In the genomic region with DNA sequence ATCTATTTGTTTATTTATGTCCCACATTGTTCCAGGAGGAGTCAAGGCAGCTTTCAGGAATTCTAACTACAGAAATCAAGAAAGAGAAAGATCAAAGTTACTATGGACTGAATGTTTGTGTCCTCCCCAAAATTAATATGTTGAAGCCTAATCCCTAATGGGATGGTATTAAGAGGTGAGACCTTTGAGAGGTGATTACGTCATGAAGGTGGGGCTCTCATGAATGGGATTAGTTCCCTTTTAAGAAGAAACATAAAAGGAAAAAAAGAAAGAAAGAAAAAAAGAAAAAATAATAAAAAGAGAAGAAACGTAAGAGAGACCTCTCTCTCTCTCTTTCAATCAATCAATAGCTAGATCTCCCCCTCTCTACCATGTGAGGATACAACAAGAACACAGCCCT, we compare ENCODE assay signal across 35 cellular contexts.
"Had no signal": no experiment of that assay in that cellular context is flagged by ENCODE, and none has a peak within 500 bp of the region (broad histone marks: within the 10 kb centered on the region; RNA-seq: fewer than 3 reads in every experiment).

No MANE protein-coding gene starts in this region.

- H3K27ac ChIP-seq: KMS-11 had no signal

- H3K9me3 ChIP-seq: MG63 had no signal

- H3K4me3 ChIP-seq: MG63 had no signal

- H3K4me2 ChIP-seq: KMS-11 had no signal

- H3K36me3 ChIP-seq: MG63 had no signal

- DNase-seq: Kasumi-1, KG1, MG63, MV-4-11, NCI-H1048, NCI-H1092, NCI-H1092 treated with DMSO at 0.1 percent for 48 hours, NCI-H1105, NCI-H1105 treated with DMSO at 0.1 percent for 48 hours, NCI-H1417, NCI-H1417 treated with DMSO at 0.1 percent for 48 hours, NCI-H1436, NCI-H1436 treated with DMSO at 0.1 percent for 48 hours, NCI-H146, NCI-H1694, NCI-H1694 treated with DMSO at 0.1 percent for 48 hours, NCI-H187, NCI-H187 treated with DMSO at 0.1 percent for 48 hours, NCI-H1930, NCI-H2029, NCI-H2029 treated with DMSO at 0.1 percent for 48 hours, NCI-H2081, NCI-H2081 treated with DMSO at 0.1 percent for 48 hours, NCI-H2107, NCI-H2171, NCI-H2171 treated with DMSO at 0.1 percent for 48 hours, NCI-H2227 treated with DMSO at 0.1 percent for 48 hours, NCI-H226, NCI-H345, NCI-H446, NCI-H446 treated with DMSO at 0.1 percent for 48 hours, NCI-H510A, NCI-H510A treated with DMSO at 0.1 percent for 48 hours, NCI-H524 had no signal

- H3K9ac ChIP-seq: KMS-11 had no signal

- H3K27me3 ChIP-seq: MG63 had no signal
